8 cellular contexts compared by ENCODE assay signal in the genomic region with DNA sequence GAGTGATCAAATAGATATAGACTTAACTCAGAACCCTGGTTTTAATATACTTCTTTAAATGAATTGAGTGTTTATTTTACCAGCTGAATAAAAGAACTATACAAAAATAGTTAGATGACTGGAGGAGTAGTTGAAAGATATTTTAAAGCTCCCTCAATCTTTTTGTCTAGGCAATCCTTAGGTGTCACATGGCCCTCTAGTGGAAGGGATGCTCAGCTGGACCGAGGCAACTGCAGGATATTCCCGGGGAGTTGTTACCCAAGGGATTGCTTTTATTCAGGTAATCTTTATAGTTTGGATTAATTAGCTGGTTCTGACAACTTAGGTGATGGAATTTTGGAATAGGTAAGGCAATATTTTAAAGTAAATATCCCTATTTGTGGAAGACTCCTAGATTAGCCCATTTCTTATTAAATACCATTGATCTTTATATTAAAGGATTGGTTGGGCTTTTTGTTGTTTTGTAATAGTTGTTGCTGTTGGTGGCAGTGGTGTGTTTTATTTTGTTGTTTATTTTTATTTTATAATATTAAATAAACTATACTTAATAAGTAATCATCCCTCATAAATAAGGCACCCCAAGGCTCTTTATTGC. TPM values are rescaled to one million over a fixed set of nuclear protein-coding genes. Genes with fewer than 3 reads are reported as not detected.
DNase-seq lines count a peak whose midpoint lies in the region; ATAC-seq and TF ChIP-seq lines count a peak whose summit lies in the region.

No MANE protein-coding gene starts in this region.

- CTCF ChIA-PET in WTC11 (lab: Charles Lee) = interaction anchor here (0.5 to 2.3 kb wide), 23 partner anchors 8 to 511 kb away, joined by 3 to 24 read pairs (median 4); a partner anchor contains a TSS

- DNase-seq in D341Med (ENCODE audit: low spot score) (peak; percentile 69), HT1080 (ENCODE audit: low read depth) (peak; percentile 27), WTC11 (ENCODE audit: low spot score) (peak; percentile 49), inferior parietal cortex (ENCODE audit: extremely low spot score) (peak; percentile 42), GM19240 (ENCODE audit: insufficient read length, low spot score) (no peak), DMS79 treated with DMSO at 0.1 percent for 48 hours (lab: John Stamatoyannopoulos, UW) (no peak)

- TF ChIP-seq CTCF in WTC11 (IDR thresholded peaks at IDR 0.05) = no peak

- H3K4me3 Mint-ChIP-seq in WTC11 = no peak overlapping the region

- peak; percentile 62 for ATAC-seq in WTC11
- no peak for ATAC-seq in activated CD4-positive, CD25-positive, alpha-beta regulatory T cell treated with anti-CD3 and anti-CD28 coated beads, Interleukin-2, amount 50 U/mL, for 24 hours
- no peak for ATAC-seq in GM18870 (IDR thresholded peaks at IDR 0.05; ENCODE audit: unreplicated experiment)

- no peaks in the 10 kb centered on the region for H3K4me1 Mint-ChIP-seq in WTC11

- H3K9me3 Mint-ChIP-seq in WTC11 = no peaks in the 10 kb centered on the region

- POLR2A ChIA-PET in WTC11 (lab: Charles Lee) = interaction anchor here (0.6 kb wide), 1 partner anchor 201 kb away, joined by 3 read pairs; no protein-coding TSS in a partner anchor

- no peaks in the 10 kb centered on the region for H3K27me3 Mint-ChIP-seq in WTC11 (ENCODE audit: low read depth)

- H3K36me3 Mint-ChIP-seq in WTC11 = no peaks in the 10 kb centered on the region

- no peak overlapping the region for H3K27ac Mint-ChIP-seq in WTC11

TF ChIP-seq in WTC11, 78 proteins besides CTCF, POLR2A, EP300 and RAD21:
- TF ChIP-seq, protein P1, sequence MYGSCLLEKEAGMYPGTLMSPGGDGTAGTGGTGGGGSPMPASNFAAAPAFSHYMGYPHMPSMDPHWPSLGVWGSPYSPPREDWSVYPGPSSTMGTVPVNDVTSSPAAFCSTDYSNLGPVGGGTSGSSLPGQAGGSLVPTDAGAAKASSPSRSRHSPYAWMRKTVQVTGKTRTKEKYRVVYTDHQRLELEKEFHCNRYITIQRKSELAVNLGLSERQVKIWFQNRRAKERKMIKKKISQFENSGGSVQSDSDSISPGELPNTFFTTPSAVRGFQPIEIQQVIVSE (CRISPR knock-in tag; IDR thresholded peaks at IDR 0.05; ENCODE audit: borderline replicate concordance) = no peak
- TF ChIP-seq, protein P2, sequence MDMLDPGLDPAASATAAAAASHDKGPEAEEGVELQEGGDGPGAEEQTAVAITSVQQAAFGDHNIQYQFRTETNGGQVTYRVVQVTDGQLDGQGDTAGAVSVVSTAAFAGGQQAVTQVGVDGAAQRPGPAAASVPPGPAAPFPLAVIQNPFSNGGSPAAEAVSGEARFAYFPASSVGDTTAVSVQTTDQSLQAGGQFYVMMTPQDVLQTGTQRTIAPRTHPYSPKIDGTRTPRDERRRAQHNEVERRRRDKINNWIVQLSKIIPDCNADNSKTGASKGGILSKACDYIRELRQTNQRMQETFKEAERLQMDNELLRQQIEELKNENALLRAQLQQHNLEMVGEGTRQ (CRISPR knock-in tag; IDR thresholded peaks at IDR 0.05) = peak; percentile 52; the same call in 1 of the 2 replicates
- TF ChIP-seq FOXJ3 (CRISPR knock-in tag; IDR thresholded peaks at IDR 0.05; ENCODE audit: borderline replicate concordance) (no peak), GTF2I (CRISPR knock-in tag; conservative IDR thresholded peaks at IDR 0.05) (no peak)

RNA-seq across cellular contexts. Expression of a gene that starts 57.1 kb away (rescaled TPM):
- 10.6 and 15.5 TPM in 2 replicates for total RNA-seq in HT1080 (2014; rRNA removed; shearing (Covaris generic))
- 6.1 and 10.2 TPM in 2 replicates for polyA plus RNA-seq in HT1080 (2015; cell fraction: cytosol; rRNA removed)
- polyA plus RNA-seq in HT1080 (2015; cell fraction: nucleus; rRNA removed) = 64.9 and 68.7 TPM in 2 replicates
- 30.7 to 36.9 TPM (median 30.7 TPM) in 3 replicates for total RNA-seq in WTC11 (2021)

RNA-seq across cellular contexts. Expression of a gene that starts 57.8 kb away (rescaled TPM):
- total RNA-seq in HT1080 (2014; rRNA removed; shearing (Covaris generic)) = 16.9 and 17.6 TPM in 2 replicates
- polyA plus RNA-seq in HT1080 (2015; cell fraction: cytosol; rRNA removed) = 11.5 and 14.7 TPM in 2 replicates
- polyA plus RNA-seq in HT1080 (2015; cell fraction: nucleus; rRNA removed) = 7.1 and 14.0 TPM in 2 replicates
- total RNA-seq in WTC11 (2021) = 157 to 179 TPM (median 176 TPM) in 3 replicates

Comparison
In these comparisons a context has a peak if more than half of its experiments do, and no peak if none do; other contexts are left out.
1. DNase-seq: peak in D341Med (single experiment), HT1080 (single experiment), WTC11 (single experiment) and inferior parietal cortex (single experiment); none in GM19240 (single experiment) and DMS79 treated with DMSO at 0.1 percent for 48 hours (single experiment).